Comparison of ENCODE assay signal across 20 cellular contexts in the genomic region with DNA sequence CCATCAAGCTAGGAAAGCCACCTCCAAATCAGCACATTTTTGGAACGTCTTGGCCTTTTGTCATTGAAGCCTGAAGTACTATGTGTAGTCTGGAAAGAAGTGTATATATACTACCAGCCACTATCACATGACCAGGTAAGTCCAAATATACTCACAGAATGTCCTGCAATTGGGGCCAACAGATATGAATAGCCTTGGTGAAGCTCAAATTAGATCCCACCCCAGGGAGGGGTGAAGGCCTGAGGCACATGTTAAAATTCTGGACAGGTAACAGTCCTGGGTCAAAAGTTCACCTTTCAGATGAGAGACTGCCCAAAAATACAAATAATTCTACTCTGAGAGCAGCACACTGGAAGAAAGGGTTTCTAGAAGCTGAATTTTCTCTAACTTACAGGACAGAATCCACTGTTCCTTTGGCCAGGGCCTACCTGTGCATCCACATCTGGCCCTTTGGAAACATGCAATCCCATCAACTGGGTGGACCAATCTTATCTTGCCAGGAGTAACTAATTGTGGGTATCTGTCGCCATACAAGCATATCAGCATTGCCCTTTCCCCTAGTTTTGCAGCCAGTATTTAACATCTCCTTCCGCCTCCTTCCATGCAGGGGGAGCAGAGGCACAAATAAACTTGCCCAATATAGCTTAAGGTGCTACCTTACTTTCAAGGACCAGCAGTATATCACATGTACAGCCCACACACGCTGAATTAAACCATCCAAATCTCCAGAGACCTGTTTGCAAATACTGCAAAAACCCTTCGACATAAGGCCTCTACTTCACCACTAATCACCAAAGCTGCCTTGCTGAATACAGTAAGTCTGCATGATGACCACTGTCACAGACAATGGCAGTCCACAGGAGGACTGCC.
A peak's percentile ranks its signal among the peaks of the same experiment; 100 is the strongest.
DNase-seq lines count a peak whose midpoint lies in the region; ATAC-seq, FAIRE-seq and TF ChIP-seq lines count a peak whose summit lies in the region.
"Had no signal": no experiment of that assay in that cellular context is flagged by ENCODE, and none has a peak within 500 bp of the region (broad histone marks: within the 10 kb centered on the region; RNA-seq: fewer than 3 reads in every experiment).

No MANE protein-coding gene starts in this region.

- no peak overlapping the region for H2AFZ ChIP-seq in HepG2 (ENCODE audit: low read length)

- TF ChIP-seq CTCF in 22Rv1 (IDR thresholded peaks at IDR 0.05) (no peak), HFFc6 (IDR thresholded peaks at IDR 0.05) (no peak), endothelial cell (IDR thresholded peaks at IDR 0.05; ENCODE audit: unreplicated experiment) (no peak), HepG2 (CRISPR knock-in tag; IDR thresholded peaks at IDR 0.05) (no peak)

- in situ Hi-C loops in HepG2 (cut with HindIII; ENCODE audit: extremely low pct_ligation_motif_present, low pct_unique_long_range_greater_than_20kb): no loop called here

- no peaks in the 10 kb centered on the region for H3K79me2 ChIP-seq in HepG2 (ENCODE audit: insufficient read depth, low read length)

- H4K20me1 ChIP-seq in HepG2 (ENCODE audit: insufficient read depth, low read length): no peaks in the 10 kb centered on the region

- H3K9ac ChIP-seq in HepG2 (ENCODE audit: insufficient read depth, low read depth, low read length): no peak overlapping the region
- H3K9ac ChIP-seq: KMS-11 had no signal

- H3K27me3 Mint-ChIP-seq in HFFc6 (ENCODE audit: insufficient read depth) (peaks cover 1% of the 10 kb centered on the region; the same call in 1 of the 2 replicates), endothelial cell (ENCODE audit: unreplicated experiment) (peaks cover 7% of the 10 kb centered on the region)

- BruUV-seq in HepG2 (replicated peaks; lab: Mats Ljungman, UMichigan): no TSS peak

- no peaks in the 10 kb centered on the region for H3K9me3 ChIP-seq in HepG2 (ENCODE audit: low read length)
- H3K9me3 ChIP-seq: esophagus muscularis mucosa, tibial nerve had no signal

- peak overlapping the region; percentile 40 for H3K27ac ChIP-seq in 22Rv1
- H3K27ac ChIP-seq in HepG2 (ENCODE audit: extremely low read length, insufficient read depth, low read length): peak overlapping the region; percentile 70
- H3K27ac ChIP-seq: esophagus muscularis mucosa, KMS-11, tibial nerve had no signal

- no peak for TF ChIP-seq POLR2A in HepG2 (IDR thresholded peaks at IDR 0.05; ENCODE audit: insufficient read depth in 1 of 2, low read depth in 2 of 2, low read length in 2 of 2)

- DNase-seq in HFFc6: no peak
- DNase-seq in endothelial cell (ENCODE audit: low spot score): no peak
- no peak for DNase-seq in HepG2 (ENCODE audit: low spot score)
- DNase-seq in superior temporal gyrus (ENCODE audit: extremely low spot score): no peak
- no peak for DNase-seq in AG20443 (ENCODE audit: low spot score)
- no peak for DNase-seq in LoVo (ENCODE audit: low spot score)
- no peak for DNase-seq in NCI-H1417 treated with DMSO at 0.1 percent for 48 hours (lab: John Stamatoyannopoulos, UW)
- DNase-seq: activated CD4-positive, CD25-positive, alpha-beta regulatory T cell; activated CD8-positive, alpha-beta memory T cell treated with anti-CD3 and anti-CD28 coated beads, Interleukin-2, amount 50 U/mL, for 48 hours; hypothalamus; NCI-H187; NCI-H510A treated with DMSO at 0.1 percent for 48 hours; stimulated activated CD4-positive, alpha-beta T cell treated with anti-CD3 and anti-CD28 coated beads, Interleukin-1b, Interleukin-23, amount 100 ng/mL, for 48 hours; SW 1271 had no signal

- H3K4me2 ChIP-seq in HepG2 (ENCODE audit: low read depth, low read length): no peak overlapping the region
- H3K4me2 ChIP-seq: KMS-11 had no signal

- no peak for ATAC-seq in HepG2
- ATAC-seq: activated naive CD4-positive, alpha-beta T cell treated with anti-CD3 and anti-CD28 coated beads, Interleukin-2, amount 50 U/mL, for 72 hours had no signal

- CTCF ChIA-PET in HepG2 (lab: Yijun Ruan, JAX; ENCODE audit: low intra/inter-chr PET ratio, low total read pairs): no interaction called here

- H3K9me3 Mint-ChIP-seq in HFFc6 (no peaks in the 10 kb centered on the region), endothelial cell (ENCODE audit: unreplicated experiment) (no peaks in the 10 kb centered on the region)
- H3K9me3 Mint-ChIP-seq: activated naive CD4-positive, alpha-beta T cell treated with anti-CD3 and anti-CD28 coated beads, Interleukin-2, amount 50 U/mL, for 72 hours had no signal

- H3K36me3 Mint-ChIP-seq in HFFc6 (ENCODE audit: low read depth) (peaks cover 33% of the 10 kb centered on the region), endothelial cell (ENCODE audit: low read depth, unreplicated experiment) (peaks cover 33% of the 10 kb centered on the region)

- peaks cover 27% of the 10 kb centered on the region for H3K4me1 Mint-ChIP-seq in HFFc6 (ENCODE audit: low read depth)
- H3K4me1 Mint-ChIP-seq in endothelial cell (ENCODE audit: unreplicated experiment): peaks cover 9% of the 10 kb centered on the region

- no peak for FAIRE-seq in HepG2 (lab: Jason Lieb, UNC)
- FAIRE-seq: RCC 7860 had no signal

- no peak for TF ChIP-seq RAD21 in HepG2 (CRISPR knock-in tag; IDR thresholded peaks at IDR 0.05)

- H3K27me3 ChIP-seq in HepG2 (ENCODE audit: control insufficient read depth in 1 of 2, insufficient read depth in 2 of 2, low read length in 2 of 2): no peaks in the 10 kb centered on the region
- H3K27me3 ChIP-seq: esophagus muscularis mucosa, tibial nerve had no signal

- peak overlapping the region; percentile 49; the same call in 1 of the 2 replicates for H3K27ac Mint-ChIP-seq in HFFc6
- H3K27ac Mint-ChIP-seq in endothelial cell (ENCODE audit: unreplicated experiment): no peak overlapping the region

- WGBS in HepG2 (ENCODE audit: low lambda C conversion rate): 97% methylated on average over 5 of the region's 5 CpGs

- H3K4me1 ChIP-seq in HepG2 (ENCODE audit: insufficient read depth, low read length): peaks cover 30% of the 10 kb centered on the region
- H3K4me1 ChIP-seq: tibial nerve had no signal

- POLR2A ChIA-PET in HepG2 (lab: Yijun Ruan, JAX): interaction anchor here (4.0 kb wide), 1 partner anchor 68 kb away, joined by 24 read pairs; a partner anchor contains a TSS

- TF ChIP-seq EP300 in HepG2 (IDR thresholded peaks at IDR 0.05; ENCODE audit: low read depth in 2 of 2, low read length in 2 of 2) (no peak), HepG2 (CRISPR knock-in tag; IDR thresholded peaks at IDR 0.05; ENCODE audit: borderline replicate concordance) (no peak)

- peaks cover 18 to 65% of the 10 kb centered on the region in 2 experiments for H3K36me3 ChIP-seq in HepG2 (replicated peaks in 1 of 2; ENCODE audit: control insufficient read depth in 1 of 2, insufficient read depth in 2 of 2, low read length in 2 of 2)

- intact Hi-C loops in HepG2 (cut with micrococcal nuclease; ENCODE audit: unreplicated experiment): no loop called here

- no peak overlapping the region for H3K4me3 ChIP-seq in HepG2 (replicated peaks in 1 of 3; ENCODE audit: insufficient read depth in 1 of 3, low read depth in 2 of 3, low read length in 3 of 3)
- H3K4me3 ChIP-seq: esophagus muscularis mucosa, tibial nerve had no signal

- no peak overlapping the region; the same call in 1 of the 2 replicates for H3K4me3 Mint-ChIP-seq in HFFc6
- peak overlapping the region; percentile 10 for H3K4me3 Mint-ChIP-seq in endothelial cell (ENCODE audit: unreplicated experiment)

TF ChIP-seq in HepG2, 621 proteins besides CTCF, POLR2A, EP300 and RAD21:
- TF ChIP-seq, protein P1, sequence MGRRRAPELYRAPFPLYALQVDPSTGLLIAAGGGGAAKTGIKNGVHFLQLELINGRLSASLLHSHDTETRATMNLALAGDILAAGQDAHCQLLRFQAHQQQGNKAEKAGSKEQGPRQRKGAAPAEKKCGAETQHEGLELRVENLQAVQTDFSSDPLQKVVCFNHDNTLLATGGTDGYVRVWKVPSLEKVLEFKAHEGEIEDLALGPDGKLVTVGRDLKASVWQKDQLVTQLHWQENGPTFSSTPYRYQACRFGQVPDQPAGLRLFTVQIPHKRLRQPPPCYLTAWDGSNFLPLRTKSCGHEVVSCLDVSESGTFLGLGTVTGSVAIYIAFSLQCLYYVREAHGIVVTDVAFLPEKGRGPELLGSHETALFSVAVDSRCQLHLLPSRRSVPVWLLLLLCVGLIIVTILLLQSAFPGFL (CRISPR knock-in tag; IDR thresholded peaks at IDR 0.05): no peak
- 0 out of 2 replicates have a peak, but pooled peaks have one; percentile 49 for TF ChIP-seq POLR2AphosphoS5 (IDR thresholded peaks at IDR 0.05; ENCODE audit: low read depth, low read length)
- peak; percentile 82 for TF ChIP-seq RBM22 (optimal IDR thresholded peaks at IDR 0.05; ENCODE audit: low read length)
